17 cellular contexts compared by ENCODE assay signal in genomic region chr14:98512501-98513251, GRCh38.
DNase-seq lines count a peak whose midpoint lies in the region; TF ChIP-seq lines count a peak whose summit lies in the region.
"Had no signal": no experiment of that assay in that cellular context is flagged by ENCODE, and none has a peak within 500 bp of the region (broad histone marks: within the 10 kb centered on the region; RNA-seq: fewer than 3 reads in every experiment).

No MANE protein-coding gene starts in this region.

- peak; percentile 6 for DNase-seq in stimulated activated CD4-positive, alpha-beta T cell treated with anti-CD3 and anti-CD28 coated beads, Interleukin-4, amount 100 ng/mL, for 24 hours
- DNase-seq in stimulated activated CD4-positive, alpha-beta T cell treated with anti-CD3 and anti-CD28 coated beads, Interleukin-15, amount 100 ng/mL, for 24 hours: no peak
- DNase-seq in endodermal cell (peak; percentile 49), testis (peak; percentile 15), T1000 (lab: John Stamatoyannopoulos, UW) (no peak), NCI-H526 (lab: John Stamatoyannopoulos, UW) (no peak), DMS 273 (lab: John Stamatoyannopoulos, UW; ENCODE audit: unreplicated experiment) (no peak)
- DNase-seq: activated CD4-positive, alpha-beta T cell treated with anti-CD3 and anti-CD28 coated beads for 48 hours; amniotic stem cell; HFFc6; hippocampal formation; mucosa of descending colon; NCI-H1092 treated with DMSO at 0.1 percent for 48 hours; nucleus accumbens; retina; stimulated activated CD4-positive, alpha-beta T cell treated with anti-CD3 and anti-CD28 coated beads, Interleukin-4, amount 100 ng/mL, for 4 hours had no signal

- no peak overlapping the region for H3K4me3 Mint-ChIP-seq in endodermal cell
- H3K4me3 Mint-ChIP-seq: HFFc6 had no signal

- peaks cover 62% of the 10 kb centered on the region for H3K4me1 ChIP-seq in OCI-LY3 (ENCODE audit: low read length)
- no peaks in the 10 kb centered on the region for H3K4me1 ChIP-seq in endodermal cell (ENCODE audit: control insufficient read depth, insufficient read depth, low read length)
- no peaks in the 10 kb centered on the region for H3K4me1 ChIP-seq in testis

- no peaks in the 10 kb centered on the region for H3K36me3 Mint-ChIP-seq in endodermal cell (ENCODE audit: low read depth)

- H3K9me3 ChIP-seq in OCI-LY3 (ENCODE audit: insufficient read depth, low read length) (peaks cover 25% of the 10 kb centered on the region), endodermal cell (ENCODE audit: control insufficient read depth, low read length) (no peaks in the 10 kb centered on the region), testis (no peaks in the 10 kb centered on the region)
- H3K9me3 ChIP-seq: mucosa of descending colon had no signal

- H3K27me3 Mint-ChIP-seq in endodermal cell (ENCODE audit: insufficient read depth): no peaks in the 10 kb centered on the region

- H3K27ac Mint-ChIP-seq in endodermal cell: no peak overlapping the region
- H3K27ac Mint-ChIP-seq: HFFc6 had no signal

- no peak for TF ChIP-seq CTCF in OCI-LY3 (IDR thresholded peaks at IDR 0.05; ENCODE audit: low read depth, low read length)
- TF ChIP-seq CTCF in endodermal cell (conservative IDR thresholded peaks at IDR 0.05): no peak
- TF ChIP-seq CTCF in testis (IDR thresholded peaks at IDR 0.05): no peak

- peak overlapping the region; percentile 48 for H3K4me3 ChIP-seq in OCI-LY3 (ENCODE audit: low read length)
- no peak overlapping the region for H3K4me3 ChIP-seq in endodermal cell (ENCODE audit: low read length)
- H3K4me3 ChIP-seq in testis: no peak overlapping the region
- H3K4me3 ChIP-seq: mucosa of descending colon had no signal

- H3K9me3 Mint-ChIP-seq in endodermal cell: no peaks in the 10 kb centered on the region

- no peak for TF ChIP-seq POLR2A in testis (IDR thresholded peaks at IDR 0.05)

- H3K9ac ChIP-seq in OCI-LY3 (ENCODE audit: low read length): peak overlapping the region; percentile 69
- no peak overlapping the region for H3K9ac ChIP-seq in endodermal cell (ENCODE audit: extremely low read depth, low read length, poor library complexity, severe bottlenecking)

- no peaks in the 10 kb centered on the region for H4K20me1 ChIP-seq in OCI-LY3 (ENCODE audit: insufficient read depth, low read length)

- H3K36me3 ChIP-seq in OCI-LY3 (replicated peaks; ENCODE audit: low read depth, low read length): peaks cover 43% of the 10 kb centered on the region
- no peaks in the 10 kb centered on the region for H3K36me3 ChIP-seq in endodermal cell (ENCODE audit: control insufficient read depth, insufficient read depth, low read length)
- H3K36me3 ChIP-seq in testis (ENCODE audit: low read depth, missing control alignments): no peaks in the 10 kb centered on the region

- H3K4me1 Mint-ChIP-seq in endodermal cell: no peaks in the 10 kb centered on the region

- H3K4me2 ChIP-seq in OCI-LY3 (ENCODE audit: low read length): peak overlapping the region; percentile 72

- H3K27ac ChIP-seq in OCI-LY3 (ENCODE audit: low read length) (peak overlapping the region; percentile 90), endodermal cell (ENCODE audit: low read depth, low read length) (no peak overlapping the region), testis (no peak overlapping the region)

- peak overlapping the region; percentile 78 for H2AFZ ChIP-seq in OCI-LY3 (ENCODE audit: low read depth, low read length)

- no peaks in the 10 kb centered on the region for H3K79me2 ChIP-seq in OCI-LY3 (ENCODE audit: low read length)

- 82 to 83% methylated on average over 9 to 10 of the region's 10 CpGs for WGBS in endodermal cell (ENCODE audit: insufficient coverage in 1 of 2, insufficient read length in 1 of 2), 2 experiments
- WGBS in testis, 2 donors: 46 to 50% methylated on average over 10 of the region's 10 CpGs

- intact Hi-C loops in testis (cut with DNase I; ENCODE audit: low total_unique reads): no loop called here

- no peaks in the 10 kb centered on the region for H3K27me3 ChIP-seq in OCI-LY3 (ENCODE audit: low read depth, low read length)
- H3K27me3 ChIP-seq in endodermal cell (ENCODE audit: control insufficient read depth, insufficient read depth, low read length, poor library complexity, severe bottlenecking): no peaks in the 10 kb centered on the region
- no peaks in the 10 kb centered on the region for H3K27me3 ChIP-seq in testis

Comparison
In these comparisons a context has a peak if more than half of its experiments do, and no peak if none do; other contexts are left out.
1. DNase-seq: peak in stimulated activated CD4-positive, alpha-beta T cell treated with anti-CD3 and anti-CD28 coated beads, Interleukin-4, amount 100 ng/mL, for 24 hours (single experiment), endodermal cell (single experiment) and testis (single experiment); none in stimulated activated CD4-positive, alpha-beta T cell treated with anti-CD3 and anti-CD28 coated beads, Interleukin-15, amount 100 ng/mL, for 24 hours (single experiment), T1000 (single experiment), NCI-H526 (0 of 2) and DMS 273 (single experiment).